ENCODE assay signal across 1 cellular context in the genomic region with DNA sequence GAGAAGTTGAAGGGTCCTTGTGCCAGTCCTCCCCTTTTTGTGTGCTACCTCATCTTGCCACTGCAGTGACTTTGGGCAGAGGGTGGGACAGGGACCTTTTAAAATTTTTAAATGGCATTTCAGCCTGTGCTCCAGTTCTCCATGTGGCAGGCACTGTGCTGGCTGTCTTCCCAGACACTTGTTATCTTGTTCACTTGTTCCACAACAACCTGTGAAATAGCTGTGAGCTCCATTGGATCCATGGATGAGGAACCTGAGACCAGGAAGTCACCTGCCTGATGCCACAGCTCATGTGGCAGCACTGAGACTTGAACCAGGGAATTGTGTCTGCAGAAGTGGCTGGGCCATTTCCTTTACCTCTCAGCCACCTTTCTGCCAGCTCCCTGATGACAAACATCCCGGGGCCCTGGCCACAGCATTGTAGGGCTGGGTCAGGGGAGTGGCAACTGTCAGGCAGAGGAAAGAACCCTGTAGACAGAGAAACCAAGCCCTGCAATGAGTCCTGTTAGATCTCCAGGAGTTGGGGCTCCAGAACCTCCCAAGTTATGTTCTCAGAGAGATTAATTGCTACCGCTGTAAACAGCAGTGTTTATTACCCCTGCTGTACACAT.
TF ChIP-seq lines count a peak whose summit lies in the region.

No MANE protein-coding gene starts in this region.

TF ChIP-seq in HEK293, 187 proteins besides CTCF, POLR2A, EP300 and RAD21 (continued from another document):
- TF ChIP-seq, protein P1, sequence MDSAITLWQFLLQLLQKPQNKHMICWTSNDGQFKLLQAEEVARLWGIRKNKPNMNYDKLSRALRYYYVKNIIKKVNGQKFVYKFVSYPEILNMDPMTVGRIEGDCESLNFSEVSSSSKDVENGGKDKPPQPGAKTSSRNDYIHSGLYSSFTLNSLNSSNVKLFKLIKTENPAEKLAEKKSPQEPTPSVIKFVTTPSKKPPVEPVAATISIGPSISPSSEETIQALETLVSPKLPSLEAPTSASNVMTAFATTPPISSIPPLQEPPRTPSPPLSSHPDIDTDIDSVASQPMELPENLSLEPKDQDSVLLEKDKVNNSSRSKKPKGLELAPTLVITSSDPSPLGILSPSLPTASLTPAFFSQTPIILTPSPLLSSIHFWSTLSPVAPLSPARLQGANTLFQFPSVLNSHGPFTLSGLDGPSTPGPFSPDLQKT (IDR thresholded peaks at IDR 0.05; ENCODE audit: borderline replicate concordance, low read depth, low read length): no peak
- TF ChIP-seq ZBTB20 (tag by site-specific recombination; IDR thresholded peaks at IDR 0.05) (peak; percentile 93), ZFP41 (tag by site-specific recombination; IDR thresholded peaks at IDR 0.05; ENCODE audit: borderline replicate concordance) (no peak), SCRT2 (tag by site-specific recombination; IDR thresholded peaks at IDR 0.05) (peak; percentile 96), ZNF670 (tag by site-specific recombination; IDR thresholded peaks at IDR 0.05; ENCODE audit: low read depth) (no peak), ZNF19 (tag by site-specific recombination; IDR thresholded peaks at IDR 0.05; ENCODE audit: low read depth) (no peak), SP2 (tag by site-specific recombination; IDR thresholded peaks at IDR 0.05) (no peak), TRIM28 (IDR thresholded peaks at IDR 0.05; ENCODE audit: borderline replicate concordance, low read length) (no peak), ZFHX2 (tag by site-specific recombination; conservative IDR thresholded peaks at IDR 0.05) (no peak), ZNF558 (tag by site-specific recombination; IDR thresholded peaks at IDR 0.05) (no peak), KLF16 (tag by site-specific recombination; IDR thresholded peaks at IDR 0.05) (no peak), ZXDB (tag by site-specific recombination; IDR thresholded peaks at IDR 0.05) (no peak), ZNF248 (tag by site-specific recombination; IDR thresholded peaks at IDR 0.05) (no peak), ZNF157 (tag by site-specific recombination; IDR thresholded peaks at IDR 0.05) (no peak), ZNF175 (tag by site-specific recombination; IDR thresholded peaks at IDR 0.05) (no peak), ZNF571 (tag by site-specific recombination; IDR thresholded peaks at IDR 0.05) (no peak), EGR2 (tag by site-specific recombination; IDR thresholded peaks at IDR 0.05; ENCODE audit: low read depth) (no peak)
- TF ChIP-seq, protein P2, sequence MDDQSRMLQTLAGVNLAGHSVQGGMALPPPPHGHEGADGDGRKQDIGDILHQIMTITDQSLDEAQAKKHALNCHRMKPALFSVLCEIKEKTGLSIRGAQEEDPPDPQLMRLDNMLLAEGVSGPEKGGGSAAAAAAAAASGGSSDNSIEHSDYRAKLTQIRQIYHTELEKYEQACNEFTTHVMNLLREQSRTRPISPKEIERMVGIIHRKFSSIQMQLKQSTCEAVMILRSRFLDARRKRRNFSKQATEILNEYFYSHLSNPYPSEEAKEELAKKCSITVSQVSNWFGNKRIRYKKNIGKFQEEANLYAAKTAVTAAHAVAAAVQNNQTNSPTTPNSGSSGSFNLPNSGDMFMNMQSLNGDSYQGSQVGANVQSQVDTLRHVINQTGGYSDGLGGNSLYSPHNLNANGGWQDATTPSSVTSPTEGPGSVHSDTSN (CRISPR knock-in tag; IDR thresholded peaks at IDR 0.05): no peak
- TF ChIP-seq, protein P3, sequence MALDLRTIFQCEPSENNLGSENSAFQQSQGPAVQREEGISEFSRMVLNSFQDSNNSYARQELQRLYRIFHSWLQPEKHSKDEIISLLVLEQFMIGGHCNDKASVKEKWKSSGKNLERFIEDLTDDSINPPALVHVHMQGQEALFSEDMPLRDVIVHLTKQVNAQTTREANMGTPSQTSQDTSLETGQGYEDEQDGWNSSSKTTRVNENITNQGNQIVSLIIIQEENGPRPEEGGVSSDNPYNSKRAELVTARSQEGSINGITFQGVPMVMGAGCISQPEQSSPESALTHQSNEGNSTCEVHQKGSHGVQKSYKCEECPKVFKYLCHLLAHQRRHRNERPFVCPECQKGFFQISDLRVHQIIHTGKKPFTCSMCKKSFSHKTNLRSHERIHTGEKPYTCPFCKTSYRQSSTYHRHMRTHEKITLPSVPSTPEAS (tag by site-specific recombination; IDR thresholded peaks at IDR 0.05): no peak
- TF ChIP-seq, protein P4, sequence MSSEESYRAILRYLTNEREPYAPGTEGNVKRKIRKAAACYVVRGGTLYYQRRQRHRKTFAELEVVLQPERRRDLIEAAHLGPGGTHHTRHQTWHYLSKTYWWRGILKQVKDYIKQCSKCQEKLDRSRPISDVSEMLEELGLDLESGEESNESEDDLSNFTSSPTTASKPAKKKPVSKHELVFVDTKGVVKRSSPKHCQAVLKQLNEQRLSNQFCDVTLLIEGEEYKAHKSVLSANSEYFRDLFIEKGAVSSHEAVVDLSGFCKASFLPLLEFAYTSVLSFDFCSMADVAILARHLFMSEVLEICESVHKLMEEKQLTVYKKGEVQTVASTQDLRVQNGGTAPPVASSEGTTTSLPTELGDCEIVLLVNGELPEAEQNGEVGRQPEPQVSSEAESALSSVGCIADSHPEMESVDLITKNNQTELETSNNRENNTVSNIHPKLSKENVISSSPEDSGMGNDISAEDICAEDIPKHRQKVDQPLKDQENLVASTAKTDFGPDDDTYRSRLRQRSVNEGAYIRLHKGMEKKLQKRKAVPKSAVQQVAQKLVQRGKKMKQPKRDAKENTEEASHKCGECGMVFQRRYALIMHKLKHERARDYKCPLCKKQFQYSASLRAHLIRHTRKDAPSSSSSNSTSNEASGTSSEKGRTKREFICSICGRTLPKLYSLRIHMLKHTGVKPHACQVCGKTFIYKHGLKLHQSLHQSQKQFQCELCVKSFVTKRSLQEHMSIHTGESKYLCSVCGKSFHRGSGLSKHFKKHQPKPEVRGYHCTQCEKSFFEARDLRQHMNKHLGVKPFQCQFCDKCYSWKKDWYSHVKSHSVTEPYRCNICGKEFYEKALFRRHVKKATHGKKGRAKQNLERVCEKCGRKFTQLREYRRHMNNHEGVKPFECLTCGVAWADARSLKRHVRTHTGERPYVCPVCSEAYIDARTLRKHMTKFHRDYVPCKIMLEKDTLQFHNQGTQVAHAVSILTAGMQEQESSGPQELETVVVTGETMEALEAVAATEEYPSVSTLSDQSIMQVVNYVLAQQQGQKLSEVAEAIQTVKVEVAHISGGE (tag by site-specific recombination; conservative IDR thresholded peaks at IDR 0.05; ENCODE audit: low read depth): no peak
